ENCODE assay signal across 1 cellular context in genomic region chr2:120252207-120253020, GRCh38.
A peak's percentile ranks its signal among the peaks of the same experiment; 100 is the strongest.
TF ChIP-seq lines count a peak whose summit lies in the region.

RALB (plus strand) TSS chr2:120252852; CDS start chr2:120278665, 25,813 bp downstream.

TF ChIP-seq in HepG2, 621 proteins besides CTCF, POLR2A, EP300 and RAD21 (continued from another document and continues in another):
- TF ChIP-seq HIC2 (CRISPR knock-in tag; IDR thresholded peaks at IDR 0.05; ENCODE audit: low read depth) (peak; percentile 58), PRMT3 (CRISPR knock-in tag; IDR thresholded peaks at IDR 0.05; ENCODE audit: borderline replicate concordance, low read depth) (no peak), RCOR2 (CRISPR knock-in tag; IDR thresholded peaks at IDR 0.05) (no peak), NFKBIZ (CRISPR knock-in tag; IDR thresholded peaks at IDR 0.05) (no peak), PHB2 (IDR thresholded peaks at IDR 0.05; ENCODE audit: partially characterized antibody) (no peak), POGK (CRISPR knock-in tag; conservative IDR thresholded peaks at IDR 0.05) (no peak; the same call in 1 of the 2 replicates), BRCA1 (CRISPR knock-in tag; IDR thresholded peaks at IDR 0.05) (no peak), PCBP1 (IDR thresholded peaks at IDR 0.05; ENCODE audit: borderline replicate concordance, low read depth, low read length) (no peak), ATRX (CRISPR knock-in tag; IDR thresholded peaks at IDR 0.05; ENCODE audit: borderline replicate concordance) (no peak), RORA (CRISPR knock-in tag; IDR thresholded peaks at IDR 0.05) (no peak), SAP130 (CRISPR knock-in tag; IDR thresholded peaks at IDR 0.05; ENCODE audit: low read depth) (peak; percentile 88), AGO1 (IDR thresholded peaks at IDR 0.05; ENCODE audit: low read depth, low read length, poor library complexity, severe bottlenecking) (peak; percentile 17), TRIM22 (IDR thresholded peaks at IDR 0.05) (no peak), LRRFIP1 (CRISPR knock-in tag; conservative IDR thresholded peaks at IDR 0.05) (no peak), ZNF121 (CRISPR knock-in tag; IDR thresholded peaks at IDR 0.05) (no peak), HINFP (CRISPR knock-in tag; IDR thresholded peaks at IDR 0.05; ENCODE audit: low read depth) (peak; percentile 48), ZNF318 (CRISPR knock-in tag; IDR thresholded peaks at IDR 0.05) (0 out of 2 replicates have a peak, but pooled peaks have one; percentile 49), ZFP82 (CRISPR knock-in tag; IDR thresholded peaks at IDR 0.05; ENCODE audit: borderline replicate concordance) (no peak), ZFP36L1 (CRISPR knock-in tag; IDR thresholded peaks at IDR 0.05) (no peak), ZNF607 (CRISPR knock-in tag; IDR thresholded peaks at IDR 0.05; ENCODE audit: borderline replicate concordance) (no peak; the same call in 1 of the 2 replicates), ZNF30 (CRISPR knock-in tag; IDR thresholded peaks at IDR 0.05) (no peak), NR2F2 (IDR thresholded peaks at IDR 0.05; ENCODE audit: borderline replicate concordance, low read depth) (no peak), TP53 (CRISPR knock-in tag; conservative IDR thresholded peaks at IDR 0.05) (no peak), ZNF841 (CRISPR knock-in tag; IDR thresholded peaks at IDR 0.05; ENCODE audit: borderline replicate concordance) (no peak), ZSCAN31 (CRISPR knock-in tag; IDR thresholded peaks at IDR 0.05; ENCODE audit: low read depth) (no peak), CENPX (CRISPR knock-in tag; IDR thresholded peaks at IDR 0.05) (no peak), ZBTB7B (CRISPR knock-in tag; IDR thresholded peaks at IDR 0.05) (no peak), NAIF1 (CRISPR knock-in tag; IDR thresholded peaks at IDR 0.05; ENCODE audit: borderline replicate concordance) (no peak), ZKSCAN1 (IDR thresholded peaks at IDR 0.05; ENCODE audit: low read length) (no peak), KLF16 (CRISPR knock-in tag; IDR thresholded peaks at IDR 0.05) (no peak; a peak in 1 of 4 replicates), SNAPC4 (CRISPR knock-in tag; IDR thresholded peaks at IDR 0.05) (no peak), ZNF883 (CRISPR knock-in tag; IDR thresholded peaks at IDR 0.05; ENCODE audit: not compliant biosample characterization) (no peak), MTA3 (CRISPR knock-in tag; IDR thresholded peaks at IDR 0.05) (no peak), ZNF256 (CRISPR knock-in tag; conservative IDR thresholded peaks at IDR 0.05) (no peak), STAT5B (CRISPR knock-in tag; IDR thresholded peaks at IDR 0.05) (no peak), REL (CRISPR knock-in tag; conservative IDR thresholded peaks at IDR 0.05) (no peak), NR3C1 (CRISPR knock-in tag; IDR thresholded peaks at IDR 0.05) (no peak), HOXD1 (CRISPR knock-in tag; IDR thresholded peaks at IDR 0.05) (no peak), IKZF1 (IDR thresholded peaks at IDR 0.05) (no peak), PHF20 (CRISPR knock-in tag; IDR thresholded peaks at IDR 0.05) (no peak)
